ENCODE assay signal across 1 cellular context in the genomic region with DNA sequence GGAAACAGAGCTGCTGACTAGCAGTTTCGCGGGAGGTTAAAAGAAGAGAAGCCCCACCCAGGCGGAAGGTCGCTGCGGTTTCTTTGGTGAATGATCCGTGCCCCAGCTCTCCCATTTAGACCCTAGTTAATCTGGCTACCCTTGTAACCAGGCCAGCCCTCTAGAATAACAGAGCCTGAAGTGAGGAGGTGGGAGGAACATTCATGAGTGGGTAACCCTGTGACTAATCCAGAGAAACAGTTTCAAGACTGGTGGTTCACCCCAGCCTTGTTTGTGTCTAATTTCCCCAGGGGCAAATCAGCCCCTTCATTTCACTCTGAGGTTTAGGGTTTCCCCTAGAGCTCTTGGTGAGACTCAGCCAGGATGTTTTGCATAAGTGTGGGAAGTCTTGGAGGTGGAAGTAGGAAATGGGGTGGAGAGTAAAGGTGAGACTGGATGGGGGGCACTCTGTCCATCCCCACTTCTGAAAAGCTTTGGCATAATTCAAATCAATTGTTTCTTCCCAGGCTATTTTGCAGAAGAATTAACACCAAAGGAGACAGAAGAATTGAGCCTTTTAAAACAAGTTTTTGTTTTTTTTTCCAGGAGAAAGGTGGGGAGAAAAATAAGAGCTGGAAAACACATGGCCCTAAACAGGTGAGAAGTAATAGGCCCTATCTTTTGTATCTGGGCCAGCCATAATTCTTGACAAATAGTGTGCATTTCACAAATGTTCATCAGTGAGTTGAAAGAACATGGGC.
TF ChIP-seq lines count a peak whose summit lies in the region.

No MANE protein-coding gene starts in this region.

TF ChIP-seq in GM12878, 131 proteins besides CTCF, POLR2A, EP300 and RAD21 (continued from another document and continues in another):
- TF ChIP-seq POLR2AphosphoS5 (IDR thresholded peaks at IDR 0.05; ENCODE audit: low read length) (no peak), EGR1 (IDR thresholded peaks at IDR 0.05; ENCODE audit: borderline replicate concordance in 1 of 2, low read depth in 2 of 2, low read length in 2 of 2) (no peak), CBFB (IDR thresholded peaks at IDR 0.05; ENCODE audit: low read depth) (peak; percentile 95), ZBTB40 (IDR thresholded peaks at IDR 0.05; ENCODE audit: borderline replicate concordance) (no peak), NR2C2 (IDR thresholded peaks at IDR 0.05; ENCODE audit: borderline replicate concordance, control insufficient read depth, insufficient read length, low read depth) (no peak), CEBPB (IDR thresholded peaks at IDR 0.05; ENCODE audit: borderline replicate concordance in 1 of 2, low read depth in 2 of 2, low read length in 2 of 2) (peak in 1 of 2 experiments; percentile 87; a peak in 1 of 4 replicates), MEF2B (IDR thresholded peaks at IDR 0.05; ENCODE audit: partially characterized antibody, poor library complexity, severe bottlenecking) (peak; percentile 99), SP1 (IDR thresholded peaks at IDR 0.05; ENCODE audit: low read depth, low read length) (peak; percentile 28), CUX1 (IDR thresholded peaks at IDR 0.05; ENCODE audit: insufficient replicate concordance, low read depth, low read length) (peak; percentile 47), MXI1 (IDR thresholded peaks at IDR 0.05; ENCODE audit: low read depth, low read length) (peak; percentile 40; the same call in 1 of the 2 replicates), RCOR1 (conservative IDR thresholded peaks at IDR 0.05; ENCODE audit: low read depth, low read length) (0 out of 2 replicates have a peak, but pooled peaks have one; percentile 42), YBX1 (IDR thresholded peaks at IDR 0.05) (no peak), LARP7 (IDR thresholded peaks at IDR 0.05) (no peak), ZBED1 (IDR thresholded peaks at IDR 0.05; ENCODE audit: borderline replicate concordance) (peak; percentile 77), SUZ12 (IDR thresholded peaks at IDR 0.05; ENCODE audit: unreplicated experiment) (no peak), JUND (IDR thresholded peaks at IDR 0.05; ENCODE audit: low read depth, low read length) (peak; percentile 74; the same call in 1 of the 2 replicates), JUNB (IDR thresholded peaks at IDR 0.05) (peak; percentile 92), NBN (IDR thresholded peaks at IDR 0.05) (peak; percentile 85), USF1 (IDR thresholded peaks at IDR 0.05; ENCODE audit: borderline replicate concordance, extremely low read length, insufficient read depth, low read depth, low read length) (no peak), CREB1 (IDR thresholded peaks at IDR 0.05; ENCODE audit: low read depth) (peak; percentile 58; the same call in 1 of the 2 replicates), PAX5 (IDR thresholded peaks at IDR 0.05; ENCODE audit: borderline replicate concordance, low read depth, low read length) (peak; percentile 98), NFXL1 (IDR thresholded peaks at IDR 0.05; ENCODE audit: borderline replicate concordance) (no peak), HDGF (IDR thresholded peaks at IDR 0.05) (no peak), TCF7 (IDR thresholded peaks at IDR 0.05; ENCODE audit: borderline replicate concordance) (peak; percentile 55; the same call in 1 of the 2 replicates), SREBF1 (IDR thresholded peaks at IDR 0.05; ENCODE audit: low read length) (no peak), ZNF24 (IDR thresholded peaks at IDR 0.05) (no peak), PRDM15 (CRISPR knock-in tag; IDR thresholded peaks at IDR 0.05) (no peak), ZSCAN29 (IDR thresholded peaks at IDR 0.05) (no peak)
- TF ChIP-seq, protein P1, sequence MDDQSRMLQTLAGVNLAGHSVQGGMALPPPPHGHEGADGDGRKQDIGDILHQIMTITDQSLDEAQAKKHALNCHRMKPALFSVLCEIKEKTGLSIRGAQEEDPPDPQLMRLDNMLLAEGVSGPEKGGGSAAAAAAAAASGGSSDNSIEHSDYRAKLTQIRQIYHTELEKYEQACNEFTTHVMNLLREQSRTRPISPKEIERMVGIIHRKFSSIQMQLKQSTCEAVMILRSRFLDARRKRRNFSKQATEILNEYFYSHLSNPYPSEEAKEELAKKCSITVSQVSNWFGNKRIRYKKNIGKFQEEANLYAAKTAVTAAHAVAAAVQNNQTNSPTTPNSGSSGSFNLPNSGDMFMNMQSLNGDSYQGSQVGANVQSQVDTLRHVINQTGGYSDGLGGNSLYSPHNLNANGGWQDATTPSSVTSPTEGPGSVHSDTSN (IDR thresholded peaks at IDR 0.05; ENCODE audit: insufficient replicate concordance, low read depth, low read length): no peak
- TF ChIP-seq, protein P2, sequence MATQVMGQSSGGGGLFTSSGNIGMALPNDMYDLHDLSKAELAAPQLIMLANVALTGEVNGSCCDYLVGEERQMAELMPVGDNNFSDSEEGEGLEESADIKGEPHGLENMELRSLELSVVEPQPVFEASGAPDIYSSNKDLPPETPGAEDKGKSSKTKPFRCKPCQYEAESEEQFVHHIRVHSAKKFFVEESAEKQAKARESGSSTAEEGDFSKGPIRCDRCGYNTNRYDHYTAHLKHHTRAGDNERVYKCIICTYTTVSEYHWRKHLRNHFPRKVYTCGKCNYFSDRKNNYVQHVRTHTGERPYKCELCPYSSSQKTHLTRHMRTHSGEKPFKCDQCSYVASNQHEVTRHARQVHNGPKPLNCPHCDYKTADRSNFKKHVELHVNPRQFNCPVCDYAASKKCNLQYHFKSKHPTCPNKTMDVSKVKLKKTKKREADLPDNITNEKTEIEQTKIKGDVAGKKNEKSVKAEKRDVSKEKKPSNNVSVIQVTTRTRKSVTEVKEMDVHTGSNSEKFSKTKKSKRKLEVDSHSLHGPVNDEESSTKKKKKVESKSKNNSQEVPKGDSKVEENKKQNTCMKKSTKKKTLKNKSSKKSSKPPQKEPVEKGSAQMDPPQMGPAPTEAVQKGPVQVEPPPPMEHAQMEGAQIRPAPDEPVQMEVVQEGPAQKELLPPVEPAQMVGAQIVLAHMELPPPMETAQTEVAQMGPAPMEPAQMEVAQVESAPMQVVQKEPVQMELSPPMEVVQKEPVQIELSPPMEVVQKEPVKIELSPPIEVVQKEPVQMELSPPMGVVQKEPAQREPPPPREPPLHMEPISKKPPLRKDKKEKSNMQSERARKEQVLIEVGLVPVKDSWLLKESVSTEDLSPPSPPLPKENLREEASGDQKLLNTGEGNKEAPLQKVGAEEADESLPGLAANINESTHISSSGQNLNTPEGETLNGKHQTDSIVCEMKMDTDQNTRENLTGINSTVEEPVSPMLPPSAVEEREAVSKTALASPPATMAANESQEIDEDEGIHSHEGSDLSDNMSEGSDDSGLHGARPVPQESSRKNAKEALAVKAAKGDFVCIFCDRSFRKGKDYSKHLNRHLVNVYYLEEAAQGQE (IDR thresholded peaks at IDR 0.05; ENCODE audit: low read depth, low read length): peak; percentile 37; the same call in 1 of the 2 replicates
- TF ChIP-seq, protein P3, sequence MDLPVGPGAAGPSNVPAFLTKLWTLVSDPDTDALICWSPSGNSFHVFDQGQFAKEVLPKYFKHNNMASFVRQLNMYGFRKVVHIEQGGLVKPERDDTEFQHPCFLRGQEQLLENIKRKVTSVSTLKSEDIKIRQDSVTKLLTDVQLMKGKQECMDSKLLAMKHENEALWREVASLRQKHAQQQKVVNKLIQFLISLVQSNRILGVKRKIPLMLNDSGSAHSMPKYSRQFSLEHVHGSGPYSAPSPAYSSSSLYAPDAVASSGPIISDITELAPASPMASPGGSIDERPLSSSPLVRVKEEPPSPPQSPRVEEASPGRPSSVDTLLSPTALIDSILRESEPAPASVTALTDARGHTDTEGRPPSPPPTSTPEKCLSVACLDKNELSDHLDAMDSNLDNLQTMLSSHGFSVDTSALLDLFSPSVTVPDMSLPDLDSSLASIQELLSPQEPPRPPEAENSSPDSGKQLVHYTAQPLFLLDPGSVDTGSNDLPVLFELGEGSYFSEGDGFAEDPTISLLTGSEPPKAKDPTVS (IDR thresholded peaks at IDR 0.05; ENCODE audit: low read depth, low read length): no peak
